2 cellular contexts compared by ENCODE assay signal in genomic region chr16:50620646-50621451, GRCh38.
TF ChIP-seq lines count a peak whose summit lies in the region.

No MANE protein-coding gene starts in this region.

TF ChIP-seq in GM12878, 131 proteins besides CTCF, POLR2A, EP300 and RAD21 (continued from another document):
- TF ChIP-seq BCL3 (IDR thresholded peaks at IDR 0.05; ENCODE audit: borderline replicate concordance, insufficient read depth, low read depth, low read length, poor library complexity, severe bottlenecking) = peak; percentile 43

TF ChIP-seq in H1, 55 proteins besides CTCF, POLR2A, EP300 and RAD21 (continued from another document):
- TF ChIP-seq BCL11A (IDR thresholded peaks at IDR 0.05; ENCODE audit: low read depth in 2 of 2, low read length in 2 of 2) = no peak
- no peak for TF ChIP-seq ATF3 (IDR thresholded peaks at IDR 0.05; ENCODE audit: insufficient read depth, low read depth, low read length)
- no peak for TF ChIP-seq KDM4A (IDR thresholded peaks at IDR 0.05; ENCODE audit: low read depth, low read length, severe bottlenecking)
- no peak for TF ChIP-seq RBBP5 (IDR thresholded peaks at IDR 0.05; ENCODE audit: borderline replicate concordance, low read depth, low read length)
